21 cellular contexts compared by ENCODE assay signal in genomic region chr10:96764345-96764744, GRCh38. TPM values are rescaled to one million over a fixed set of nuclear protein-coding genes. Genes with fewer than 3 reads are reported as not detected.
DNase-seq lines count a peak whose midpoint lies in the region; ATAC-seq and TF ChIP-seq lines count a peak whose summit lies in the region.
"Had no signal": no experiment of that assay in that cellular context is flagged by ENCODE, and none has a peak within 500 bp of the region (broad histone marks: within the 10 kb centered on the region; RNA-seq: fewer than 3 reads in every experiment).

No MANE protein-coding gene starts in this region.

- H3K27me3 Mint-ChIP-seq in T-helper 2 cell treated with Interferon-gamma antibody and Interleukin-4, amounts not matched to agents 5 μg/mL and 100 μg/mL, for 36 hours (ENCODE audit: low read depth): peaks cover 13% of the 10 kb centered on the region
- H3K27me3 Mint-ChIP-seq: stimulated activated naive CD8-positive, alpha-beta T cell treated with anti-CD3 and anti-CD28 coated beads, Interleukin-15, Interleukin-2, amounts not matched to agents 100 ng/mL and 50 ng/mL, for 24 hours had no signal

- H3F3A ChIP-seq in Loucy (ENCODE audit: low read depth): no peaks in the 10 kb centered on the region

- H3K79me2 ChIP-seq in Loucy (ENCODE audit: insufficient read depth, low read length): no peaks in the 10 kb centered on the region
- no peaks in the 10 kb centered on the region for H3K79me2 ChIP-seq in osteoblast (ENCODE audit: insufficient read depth, low read length)

- H4K20me1 ChIP-seq in Loucy (ENCODE audit: insufficient read depth, low read length, poor library complexity, severe bottlenecking): no peaks in the 10 kb centered on the region
- no peaks in the 10 kb centered on the region for H4K20me1 ChIP-seq in osteoblast (ENCODE audit: insufficient read depth, low read length)

- H3K4me1 ChIP-seq in Loucy (ENCODE audit: insufficient read depth, low read length, poor library complexity, severe bottlenecking) (no peaks in the 10 kb centered on the region), osteoblast (ENCODE audit: insufficient read depth, low read length) (no peaks in the 10 kb centered on the region)
- H3K4me1 ChIP-seq: BE2C, body of pancreas had no signal

- H3K27me3 ChIP-seq in Loucy (ENCODE audit: insufficient read depth, low read length, poor library complexity, severe bottlenecking): no peaks in the 10 kb centered on the region
- H3K27me3 ChIP-seq in osteoblast (ENCODE audit: insufficient read depth, low read length): no peaks in the 10 kb centered on the region
- H3K27me3 ChIP-seq: BE2C, body of pancreas had no signal

- peak; percentile 40 for DNase-seq in GM13976 (ENCODE audit: low spot score)
- DNase-seq in SKM-1 (lab: John Stamatoyannopoulos, UW; ENCODE audit: unreplicated experiment): peak; percentile 35
- peak; percentile 34 for DNase-seq in osteoblast (ENCODE audit: insufficient read length, low spot score, missing footprints)
- no peak for DNase-seq in D341Med (ENCODE audit: low spot score)
- DNase-seq in activated CD4-positive, alpha-beta T cell treated with anti-CD3 and anti-CD28 coated beads for 4 hours: no peak
- DNase-seq in T-helper 2 cell treated with Interferon-gamma antibody and Interleukin-4, amounts not matched to agents 5 μg/mL and 100 μg/mL, for 36 hours (ENCODE audit: low spot score): no peak
- DNase-seq: activated CD4-positive, alpha-beta T cell treated with anti-CD3 and anti-CD28 coated beads, Interleukin-2, amount 50 U/mL, for 48 hours; activated T-cell treated with anti-CD3 and anti-CD28 coated beads, Interleukin-2, amount 50 U/mL, for 1 hour; BE2C; body of pancreas; foreskin fibroblast; midbrain; NCI-H1436; PC-9 had no signal

- H3K9ac ChIP-seq in Loucy (ENCODE audit: low read depth, low read length, poor library complexity, severe bottlenecking): no peak overlapping the region

- in situ Hi-C loops in GM13976 (cut with MboI; ENCODE audit: low sequenced_read_pairs, unreplicated experiment): no loop called here

- H2AFZ ChIP-seq in Loucy (ENCODE audit: low read length) (peak overlapping the region; percentile 93; the same call in 1 of the 2 replicates), osteoblast (ENCODE audit: low read length) (no peak overlapping the region)
- H2AFZ ChIP-seq: PC-9 had no signal

- ATAC-seq in GM18861 (IDR thresholded peaks at IDR 0.05; ENCODE audit: unreplicated experiment): no peak
- ATAC-seq: activated naive CD4-positive, alpha-beta T cell treated with anti-CD3 and anti-CD28 coated beads, Interleukin-2, amount 50 U/mL, for 72 hours; body of pancreas had no signal

- H3K36me3 Mint-ChIP-seq in T-helper 2 cell treated with Interferon-gamma antibody and Interleukin-4, amounts not matched to agents 5 μg/mL and 100 μg/mL, for 36 hours (ENCODE audit: low read depth): no peaks in the 10 kb centered on the region
- H3K36me3 Mint-ChIP-seq: activated naive CD4-positive, alpha-beta T cell treated with anti-CD3 and anti-CD28 coated beads, Interleukin-2, amount 50 U/mL, for 72 hours; type B pancreatic cell had no signal

- H3K4me1 Mint-ChIP-seq in T-helper 2 cell treated with Interferon-gamma antibody and Interleukin-4, amounts not matched to agents 5 μg/mL and 100 μg/mL, for 36 hours (ENCODE audit: low read depth): peaks cover 4% of the 10 kb centered on the region

- no peaks in the 10 kb centered on the region for H3K9me3 ChIP-seq in Loucy (ENCODE audit: insufficient read depth, low read depth, low read length)
- H3K9me3 ChIP-seq in osteoblast (ENCODE audit: low read depth, low read length): no peaks in the 10 kb centered on the region
- H3K9me3 ChIP-seq: BE2C, body of pancreas had no signal

- H3K4me2 ChIP-seq in Loucy (ENCODE audit: low read depth, low read length, poor library complexity, severe bottlenecking) (no peak overlapping the region), osteoblast (ENCODE audit: insufficient read depth, low read length) (no peak overlapping the region)
- H3K4me2 ChIP-seq: PC-9 had no signal

- TF ChIP-seq CTCF in GM13976 (IDR thresholded peaks at IDR 0.05; ENCODE audit: borderline replicate concordance, control extremely low read depth, extremely low read depth, insufficient read depth, missing control alignments) (no peak), Loucy (conservative IDR thresholded peaks at IDR 0.05; ENCODE audit: low read length) (no peak), osteoblast (IDR thresholded peaks at IDR 0.05; ENCODE audit: extremely low read depth, low read depth, low read length) (no peak)

- no peak overlapping the region for H3K27ac ChIP-seq in osteoblast (ENCODE audit: low read depth, low read length)
- H3K27ac ChIP-seq: body of pancreas, coronary artery, PC-9 had no signal

- H3K4me3 Mint-ChIP-seq in T-helper 2 cell treated with Interferon-gamma antibody and Interleukin-4, amounts not matched to agents 5 μg/mL and 100 μg/mL, for 36 hours: no peak overlapping the region
- H3K4me3 Mint-ChIP-seq: stimulated activated naive CD8-positive, alpha-beta T cell treated with anti-CD3 and anti-CD28 coated beads, Interleukin-15, Interleukin-2, amounts not matched to agents 100 ng/mL and 50 ng/mL, for 24 hours; type B pancreatic cell had no signal

- H3K9me3 Mint-ChIP-seq in T-helper 2 cell treated with Interferon-gamma antibody and Interleukin-4, amounts not matched to agents 5 μg/mL and 100 μg/mL, for 36 hours: no peaks in the 10 kb centered on the region
- H3K9me3 Mint-ChIP-seq: activated naive CD4-positive, alpha-beta T cell treated with anti-CD3 and anti-CD28 coated beads, Interleukin-2, amount 50 U/mL, for 72 hours; stimulated activated naive CD8-positive, alpha-beta T cell treated with anti-CD3 and anti-CD28 coated beads, Interleukin-15, Interleukin-2, amounts not matched to agents 100 ng/mL and 50 ng/mL, for 24 hours; type B pancreatic cell had no signal

- H3K36me3 ChIP-seq in Loucy (ENCODE audit: insufficient read depth, low read length): no peaks in the 10 kb centered on the region
- no peaks in the 10 kb centered on the region for H3K36me3 ChIP-seq in osteoblast (ENCODE audit: insufficient read depth, low read length)
- H3K36me3 ChIP-seq: BE2C had no signal

- no peak overlapping the region for H3K27ac Mint-ChIP-seq in T-helper 2 cell treated with Interferon-gamma antibody and Interleukin-4, amounts not matched to agents 5 μg/mL and 100 μg/mL, for 36 hours
- H3K27ac Mint-ChIP-seq: activated naive CD4-positive, alpha-beta T cell treated with anti-CD3 and anti-CD28 coated beads, Interleukin-2, amount 50 U/mL, for 72 hours; stimulated activated naive CD8-positive, alpha-beta T cell treated with anti-CD3 and anti-CD28 coated beads, Interleukin-15, Interleukin-2, amounts not matched to agents 100 ng/mL and 50 ng/mL, for 24 hours; type B pancreatic cell had no signal

- no peaks in the 10 kb centered on the region for H3K9me2 ChIP-seq in Loucy (replicated peaks; ENCODE audit: low read depth, low read length)

- H3K4me3 ChIP-seq in Loucy (ENCODE audit: low read length, poor library complexity, severe bottlenecking) (no peak overlapping the region), osteoblast (ENCODE audit: insufficient read depth, low read length) (no peak overlapping the region)
- H3K4me3 ChIP-seq: body of pancreas, coronary artery, PC-9 had no signal

RNA-seq across cellular contexts. Expression of gene PIK3AP1, which starts 44.0 kb away (rescaled TPM):
- total RNA-seq in osteoblast: 0.36 and 0.88 TPM in 2 replicates
- total RNA-seq: endothelial cell of umbilical vein had no signal

Comparison
In these comparisons a context has a peak if more than half of its experiments do, and no peak if none do; other contexts are left out.
1. DNase-seq: peak in GM13976 (single experiment), SKM-1 (single experiment) and osteoblast (single experiment); none in D341Med (single experiment), activated CD4-positive, alpha-beta T cell treated with anti-CD3 and anti-CD28 coated beads for 4 hours (0 of 2) and T-helper 2 cell treated with Interferon-gamma antibody and Interleukin-4, amounts not matched to agents 5 μg/mL and 100 μg/mL, for 36 hours (single experiment).